34 cellular contexts compared by ENCODE assay signal in genomic region chr5:16679198-16679597, GRCh38.
"Had no signal": no experiment of that assay in that cellular context is flagged by ENCODE, and none has a peak within 500 bp of the region (broad histone marks: within the 10 kb centered on the region; RNA-seq: fewer than 3 reads in every experiment).

No MANE protein-coding gene starts in this region.

- H3K27ac ChIP-seq: adrenal gland, body of pancreas, epithelial cell of prostate, esophagus squamous epithelium, gastroesophageal sphincter, heart right ventricle had no signal

- DNase-seq: activated CD4-positive, alpha-beta memory T cell treated with anti-CD3 and anti-CD28 coated beads for 36 hours; activated CD4-positive, alpha-beta T cell treated with anti-CD3 and anti-CD28 coated beads for 36 hours; activated CD4-positive, alpha-beta T cell treated with anti-CD3 and anti-CD28 coated beads, Interleukin-2, amount 10 ng/mL, durations not matched to agents 24 days and 14 days; activated CD4-positive, CD25-positive, alpha-beta regulatory T cell; activated CD4-positive, CD25-positive, alpha-beta regulatory T cell treated with anti-CD3 and anti-CD28 coated beads, Interleukin-2, amount 50 U/mL, for 72 hours; activated CD8-positive, alpha-beta memory T cell treated with anti-CD3 and anti-CD28 coated beads, Interleukin-2, amount 10 ng/mL, durations not matched to agents 7 days and 5 days; activated CD8-positive, alpha-beta memory T cell treated with anti-CD3 and anti-CD28 coated beads, Interleukin-2, amount 50 U/mL, for 4 hours; activated CD8-positive, alpha-beta T cell treated with anti-CD3 and anti-CD28 coated beads, Interleukin-2, amount 10 ng/mL, durations not matched to agents 7 days and 5 days; activated effector memory CD4-positive, alpha-beta T cell treated with anti-CD3 and anti-CD28 coated beads, Interleukin-2, amount 50 U/mL, for 16 hours; activated naive CD4-positive, alpha-beta T cell treated with anti-CD3 and anti-CD28 coated beads for 36 hours; activated naive CD8-positive, alpha-beta T cell treated with anti-CD3 and anti-CD28 coated beads for 36 hours; activated naive CD8-positive, alpha-beta T cell treated with anti-CD3 and anti-CD28 coated beads, Interleukin-2, amount 50 U/mL, for 24 hours; activated T-cell treated with anti-CD3 and anti-CD28 coated beads, Interleukin-2, amount 50 U/mL, for 1 hour; activated T-cell treated with anti-CD3 and anti-CD28 coated beads, Interleukin-2, amount 50 U/mL, for 48 hours; adrenal gland; amygdala; aorta; body of pancreas; caudate nucleus; cortex of kidney; effector CD4-positive, alpha-beta T cell; effector memory CD8-positive, alpha-beta T cell; esophagus squamous epithelium; foreskin melanocyte; heart right ventricle; hippocampal formation; T1000 had no signal

- FAIRE-seq: colon, endometrium had no signal

- H3K4me3 ChIP-seq: adrenal gland, body of pancreas, esophagus squamous epithelium, gastroesophageal sphincter, heart right ventricle had no signal

- ATAC-seq: activated CD4-positive, alpha-beta T cell treated with anti-CD3 and anti-CD28 coated beads for 36 hours; activated CD8-positive, alpha-beta memory T cell treated with anti-CD3 and anti-CD28 coated beads, Interleukin-2, amount 10 ng/mL, durations not matched to agents 7 days and 5 days; activated CD8-positive, alpha-beta T cell treated with anti-CD3 and anti-CD28 coated beads, Interleukin-2, amount 10 ng/mL, durations not matched to agents 7 days and 5 days; activated naive CD8-positive, alpha-beta T cell treated with anti-CD3 and anti-CD28 coated beads, Interleukin-2, amount 50 U/mL, for 24 hours; effector memory CD8-positive, alpha-beta T cell; gastroesophageal sphincter; heart right ventricle had no signal

- H3K27me3 Mint-ChIP-seq: activated CD4-positive, alpha-beta T cell treated with anti-CD3 and anti-CD28 coated beads for 36 hours; activated CD8-positive, alpha-beta memory T cell treated with anti-CD3 and anti-CD28 coated beads, Interleukin-2, amount 10 ng/mL, durations not matched to agents 7 days and 5 days; activated naive CD4-positive, alpha-beta T cell treated with anti-CD3 and anti-CD28 coated beads, Interleukin-2, amount 50 U/mL, for 24 hours; activated naive CD8-positive, alpha-beta T cell treated with anti-CD3 and anti-CD28 coated beads, Interleukin-2, amount 50 U/mL, for 24 hours had no signal

- H3K36me3 Mint-ChIP-seq: activated CD4-positive, alpha-beta memory T cell treated with anti-CD3 and anti-CD28 coated beads for 36 hours; activated CD8-positive, alpha-beta memory T cell treated with anti-CD3 and anti-CD28 coated beads, Interleukin-2, amount 10 ng/mL, durations not matched to agents 7 days and 5 days; activated naive CD4-positive, alpha-beta T cell treated with anti-CD3 and anti-CD28 coated beads, Interleukin-2, amount 50 U/mL, for 24 hours; activated naive CD8-positive, alpha-beta T cell treated with anti-CD3 and anti-CD28 coated beads for 36 hours had no signal

- H3K9me3 Mint-ChIP-seq: activated CD4-positive, alpha-beta memory T cell treated with anti-CD3 and anti-CD28 coated beads for 36 hours; activated CD4-positive, alpha-beta T cell treated with anti-CD3 and anti-CD28 coated beads, Interleukin-2, amount 10 ng/mL, durations not matched to agents 24 days and 14 days; activated naive CD4-positive, alpha-beta T cell treated with anti-CD3 and anti-CD28 coated beads for 36 hours; activated naive CD4-positive, alpha-beta T cell treated with anti-CD3 and anti-CD28 coated beads, Interleukin-2, amount 50 U/mL, for 24 hours; activated naive CD8-positive, alpha-beta T cell treated with anti-CD3 and anti-CD28 coated beads for 36 hours; activated naive CD8-positive, alpha-beta T cell treated with anti-CD3 and anti-CD28 coated beads, Interleukin-2, amount 50 U/mL, for 24 hours; activated T-helper 1 cell treated with anti-CD3 and anti-CD28 coated beads, Interleukin-12 subunit alpha, Interleukin-12 subunit beta, Interleukin-2, Interleukin-4 antibody, amounts not matched to agents 30 ng/mL and 10 ng/mL and 1 ng/mL, durations not matched to agents 14 hours and 24 hours and 36 hours; activated T-helper 2 cell treated with anti-CD3 and anti-CD28 coated beads, Interferon-gamma antibody, Interleukin-2, Interleukin-4, amounts not matched to agents 10 μg/mL and 5 μg/mL and 100 μg/mL, durations not matched to agents 14 hours and 24 hours and 36 hours; effector memory CD8-positive, alpha-beta T cell had no signal

- H3K9me3 ChIP-seq: adrenal gland, body of pancreas, esophagus squamous epithelium, gastroesophageal sphincter, heart right ventricle had no signal

- H3K27me3 ChIP-seq: adrenal gland, body of pancreas, esophagus squamous epithelium, gastroesophageal sphincter, heart right ventricle had no signal

- H3K4me3 Mint-ChIP-seq: activated CD4-positive, alpha-beta memory T cell treated with anti-CD3 and anti-CD28 coated beads for 36 hours; activated CD4-positive, alpha-beta T cell treated with anti-CD3 and anti-CD28 coated beads for 36 hours; activated CD4-positive, alpha-beta T cell treated with anti-CD3 and anti-CD28 coated beads, Interleukin-2, amount 10 ng/mL, durations not matched to agents 24 days and 14 days; activated CD8-positive, alpha-beta memory T cell treated with anti-CD3 and anti-CD28 coated beads, Interleukin-2, amount 10 ng/mL, durations not matched to agents 7 days and 5 days; activated CD8-positive, alpha-beta T cell treated with anti-CD3 and anti-CD28 coated beads, Interleukin-2, amount 10 ng/mL, durations not matched to agents 7 days and 5 days; activated naive CD4-positive, alpha-beta T cell treated with anti-CD3 and anti-CD28 coated beads for 36 hours; activated naive CD4-positive, alpha-beta T cell treated with anti-CD3 and anti-CD28 coated beads, Interleukin-2, amount 50 U/mL, for 24 hours; activated naive CD8-positive, alpha-beta T cell treated with anti-CD3 and anti-CD28 coated beads for 36 hours; activated naive CD8-positive, alpha-beta T cell treated with anti-CD3 and anti-CD28 coated beads, Interleukin-2, amount 50 U/mL, for 24 hours; activated T-helper 1 cell treated with anti-CD3 and anti-CD28 coated beads, Interleukin-12 subunit alpha, Interleukin-12 subunit beta, Interleukin-2, Interleukin-4 antibody, amounts not matched to agents 30 ng/mL and 10 ng/mL and 1 ng/mL, durations not matched to agents 14 hours and 24 hours and 36 hours; effector memory CD8-positive, alpha-beta T cell had no signal

- H3K4me1 ChIP-seq: adrenal gland, gastroesophageal sphincter, heart right ventricle had no signal

- H3K4me1 Mint-ChIP-seq: activated CD4-positive, alpha-beta T cell treated with anti-CD3 and anti-CD28 coated beads for 36 hours; activated CD4-positive, alpha-beta T cell treated with anti-CD3 and anti-CD28 coated beads, Interleukin-2, amount 10 ng/mL, durations not matched to agents 24 days and 14 days; activated CD8-positive, alpha-beta memory T cell treated with anti-CD3 and anti-CD28 coated beads, Interleukin-2, amount 10 ng/mL, durations not matched to agents 7 days and 5 days; activated naive CD4-positive, alpha-beta T cell treated with anti-CD3 and anti-CD28 coated beads, Interleukin-2, amount 50 U/mL, for 24 hours; activated naive CD8-positive, alpha-beta T cell treated with anti-CD3 and anti-CD28 coated beads for 36 hours; activated naive CD8-positive, alpha-beta T cell treated with anti-CD3 and anti-CD28 coated beads, Interleukin-2, amount 50 U/mL, for 24 hours had no signal

- H3K27ac Mint-ChIP-seq: activated CD4-positive, alpha-beta memory T cell treated with anti-CD3 and anti-CD28 coated beads for 36 hours; activated CD4-positive, alpha-beta T cell treated with anti-CD3 and anti-CD28 coated beads for 36 hours; activated CD4-positive, alpha-beta T cell treated with anti-CD3 and anti-CD28 coated beads, Interleukin-2, amount 10 ng/mL, durations not matched to agents 24 days and 14 days; activated CD8-positive, alpha-beta memory T cell treated with anti-CD3 and anti-CD28 coated beads, Interleukin-2, amount 10 ng/mL, durations not matched to agents 7 days and 5 days; activated CD8-positive, alpha-beta T cell treated with anti-CD3 and anti-CD28 coated beads, Interleukin-2, amount 10 ng/mL, durations not matched to agents 7 days and 5 days; activated naive CD4-positive, alpha-beta T cell treated with anti-CD3 and anti-CD28 coated beads for 36 hours; activated naive CD4-positive, alpha-beta T cell treated with anti-CD3 and anti-CD28 coated beads, Interleukin-2, amount 50 U/mL, for 24 hours; activated naive CD8-positive, alpha-beta T cell treated with anti-CD3 and anti-CD28 coated beads for 36 hours; activated naive CD8-positive, alpha-beta T cell treated with anti-CD3 and anti-CD28 coated beads, Interleukin-2, amount 50 U/mL, for 24 hours; activated T-helper 1 cell treated with anti-CD3 and anti-CD28 coated beads, Interleukin-12 subunit alpha, Interleukin-12 subunit beta, Interleukin-2, Interleukin-4 antibody, amounts not matched to agents 30 ng/mL and 10 ng/mL and 1 ng/mL, durations not matched to agents 14 hours and 24 hours and 36 hours; activated T-helper 2 cell treated with anti-CD3 and anti-CD28 coated beads, Interferon-gamma antibody, Interleukin-2, Interleukin-4, amounts not matched to agents 10 μg/mL and 5 μg/mL and 100 μg/mL, durations not matched to agents 14 hours and 24 hours and 36 hours; effector memory CD8-positive, alpha-beta T cell had no signal
